Comparison of ENCODE assay signal across 8 cellular contexts in genomic region chr1:205430631-205431305, GRCh38. TPM values are rescaled to one million over a fixed set of nuclear protein-coding genes. Genes with fewer than 3 reads are reported as not detected.
DNase-seq lines count a peak whose midpoint lies in the region; ATAC-seq and TF ChIP-seq lines count a peak whose summit lies in the region.

No MANE protein-coding gene starts in this region.

- H2AFZ ChIP-seq in parathyroid adenoma = peak overlapping the region; percentile 70

- H3K27ac ChIP-seq in heart left ventricle (no peak overlapping the region), parathyroid adenoma (no peak overlapping the region), upper lobe of right lung (no peak overlapping the region)

- peak; percentile 24 for DNase-seq in NCI-H1092 treated with DMSO at 0.1 percent for 48 hours (lab: John Stamatoyannopoulos, UW)
- no peak for DNase-seq in NCI-H1092 (lab: John Stamatoyannopoulos, UW)
- DNase-seq in RPMI8226 = peak; percentile 58
- DNase-seq in activated naive CD8-positive, alpha-beta T cell treated with anti-CD3 and anti-CD28 coated beads for 36 hours = peak; percentile 71
- peak in 4 of 5 donors; percentile 42 to 63 (median 56) for DNase-seq in heart left ventricle
- DNase-seq in upper lobe of right lung = peak; percentile 75

- intact Hi-C loops in heart left ventricle (cut with DNase I) (loop anchor here in 9 of 10 donors (2.0 to 10.0 kb wide), 5 partner anchors 33 to 78 kb away; partner anchors contain the start of gene KLHDC8A (in 1 of the 9)), upper lobe of right lung (cut with DNase I) (no loop called here)

- no peaks in the 10 kb centered on the region for H3K9me3 Mint-ChIP-seq in activated naive CD8-positive, alpha-beta T cell treated with anti-CD3 and anti-CD28 coated beads for 36 hours

- peak; percentile 66 to 89 (median 78) for TF ChIP-seq CTCF in heart left ventricle (IDR thresholded peaks at IDR 0.05)
- TF ChIP-seq CTCF in parathyroid adenoma (IDR thresholded peaks at IDR 0.05) = peak; percentile 57
- TF ChIP-seq CTCF in upper lobe of right lung (IDR thresholded peaks at IDR 0.05) = peak; percentile 79

- no peak overlapping the region for H3K27ac Mint-ChIP-seq in activated naive CD8-positive, alpha-beta T cell treated with anti-CD3 and anti-CD28 coated beads for 36 hours

- H3K27me3 ChIP-seq in heart left ventricle = no peaks in the 10 kb centered on the region
- H3K27me3 ChIP-seq in parathyroid adenoma (ENCODE audit: control insufficient read depth, insufficient read depth, low read length) = no peaks in the 10 kb centered on the region
- H3K27me3 ChIP-seq in upper lobe of right lung = peaks cover 10% of the 10 kb centered on the region

- no peak for TF ChIP-seq POLR2A in heart left ventricle (IDR thresholded peaks at IDR 0.05)

- peak overlapping the region; percentile 81 for H3K4me3 Mint-ChIP-seq in activated naive CD8-positive, alpha-beta T cell treated with anti-CD3 and anti-CD28 coated beads for 36 hours

- H3K4me1 Mint-ChIP-seq in activated naive CD8-positive, alpha-beta T cell treated with anti-CD3 and anti-CD28 coated beads for 36 hours = peaks cover 8% of the 10 kb centered on the region

- no peaks in the 10 kb centered on the region for H3K79me2 ChIP-seq in parathyroid adenoma

- H3K4me2 ChIP-seq in parathyroid adenoma (ENCODE audit: low read length) = peak overlapping the region; percentile 88

- H3K36me3 ChIP-seq in heart left ventricle = no peaks in the 10 kb centered on the region
- H3K36me3 ChIP-seq in parathyroid adenoma (ENCODE audit: control insufficient read depth, insufficient read depth, low read length) = no peaks in the 10 kb centered on the region
- no peaks in the 10 kb centered on the region for H3K36me3 ChIP-seq in upper lobe of right lung

- H3K4me1 ChIP-seq in heart left ventricle (peaks cover 0 to 12% (median 4%) of the 10 kb centered on the region in 12 donors), parathyroid adenoma (no peaks in the 10 kb centered on the region), upper lobe of right lung (peaks cover 6% of the 10 kb centered on the region)

- H3K4me3 ChIP-seq in heart left ventricle = peak overlapping the region in 11 of 12 donors; percentile 28 to 65 (median 55)
- peak overlapping the region; percentile 49 for H3K4me3 ChIP-seq in parathyroid adenoma (ENCODE audit: low read depth, low read length)
- peak overlapping the region; percentile 51 for H3K4me3 ChIP-seq in upper lobe of right lung

- 7 to 9% (median 7%) methylated on average over 30 to 36 of the region's 36 CpGs for WGBS in heart left ventricle, 4 donors

- peak; percentile 63 to 86 (median 74) for ATAC-seq in heart left ventricle
- ATAC-seq in upper lobe of right lung = peak; percentile 76
- no peak for ATAC-seq in GM19455 (IDR thresholded peaks at IDR 0.05; ENCODE audit: unreplicated experiment)

- H3K36me3 Mint-ChIP-seq in activated naive CD8-positive, alpha-beta T cell treated with anti-CD3 and anti-CD28 coated beads for 36 hours = no peaks in the 10 kb centered on the region

- peaks cover 10% of the 10 kb centered on the region for H3K27me3 Mint-ChIP-seq in activated naive CD8-positive, alpha-beta T cell treated with anti-CD3 and anti-CD28 coated beads for 36 hours

- H3K9me3 ChIP-seq in heart left ventricle (no peaks in the 10 kb centered on the region), parathyroid adenoma (ENCODE audit: control insufficient read depth, low read length) (no peaks in the 10 kb centered on the region), upper lobe of right lung (no peaks in the 10 kb centered on the region)

- H3K9ac ChIP-seq in parathyroid adenoma = no peak overlapping the region

RNA-seq across cellular contexts. Expression of gene LEMD1, which starts 8.9 kb away (rescaled TPM):
- total RNA-seq in activated naive CD8-positive, alpha-beta T cell treated with anti-CD3 and anti-CD28 coated beads for 36 hours = under 1 TPM in 1 of 2 experiments, not detected in 1; 0.78 TPM
- total RNA-seq in heart left ventricle = 1 to 10 TPM in 1 of 9 donors, not detected in 8; 2.5 TPM
- polyA plus RNA-seq in heart left ventricle = not detected
- total RNA-seq in upper lobe of right lung = 2.1 TPM

RNA-seq across cellular contexts. Expression of gene BLACAT1, which starts 25.1 kb away (rescaled TPM):
- under 1 TPM; 0.12 to 0.19 TPM for total RNA-seq in activated naive CD8-positive, alpha-beta T cell treated with anti-CD3 and anti-CD28 coated beads for 36 hours
- total RNA-seq in heart left ventricle (under 1 TPM in 1 of 9 donors, not detected in 8; 0.27 TPM), upper lobe of right lung (0.84 TPM)
- polyA plus RNA-seq in heart left ventricle = not detected
